Comparison of ENCODE assay signal across 13 cellular contexts in genomic region chr11:64814712-64815187, GRCh38. TPM values are rescaled to one million over a fixed set of nuclear protein-coding genes. Genes with fewer than 3 reads are reported as not detected.
DNase-seq lines count a peak whose midpoint lies in the region; ATAC-seq and TF ChIP-seq lines count a peak whose summit lies in the region.
"Had no signal": no experiment of that assay in that cellular context is flagged by ENCODE, and none has a peak within 500 bp of the region (broad histone marks: within the 10 kb centered on the region; RNA-seq: fewer than 3 reads in every experiment).

No MANE protein-coding gene starts in this region.

- H3K27ac ChIP-seq in osteoblast (ENCODE audit: low read depth, low read length): no peak overlapping the region
- H3K27ac ChIP-seq: SJCRH30, tibial nerve had no signal

- H4K20me1 ChIP-seq in osteoblast (ENCODE audit: insufficient read depth, low read length): no peaks in the 10 kb centered on the region

- H3K4me2 ChIP-seq in osteoblast (ENCODE audit: insufficient read depth, low read length): no peak overlapping the region

- TF ChIP-seq CTCF in osteoblast (IDR thresholded peaks at IDR 0.05; ENCODE audit: extremely low read depth, low read depth, low read length): no peak

- DNase-seq in osteoblast (ENCODE audit: insufficient read length, low spot score, missing footprints) (peak; percentile 62), Right ventricle myocardium inferior (ENCODE audit: missing footprints) (no peak), MG63 (no peak), NCI-H2227 (lab: John Stamatoyannopoulos, UW; ENCODE audit: unreplicated experiment) (no peak)
- DNase-seq: activated CD4-positive, alpha-beta T cell treated with anti-CD3 and anti-CD28 coated beads for 1 hour; central memory CD4-positive, alpha-beta T cell; NCI-H446 treated with DMSO at 0.1 percent for 48 hours; SJCRH30 had no signal

- H2AFZ ChIP-seq in osteoblast (ENCODE audit: low read length): no peak overlapping the region

- no peaks in the 10 kb centered on the region for H3K36me3 ChIP-seq in osteoblast (ENCODE audit: insufficient read depth, low read length)
- H3K36me3 ChIP-seq in MG63: no peaks in the 10 kb centered on the region
- H3K36me3 ChIP-seq: SJCRH30, tibial nerve had no signal

- H3K9me3 ChIP-seq in osteoblast (ENCODE audit: low read depth, low read length) (no peaks in the 10 kb centered on the region), MG63 (no peaks in the 10 kb centered on the region)
- H3K9me3 ChIP-seq: SJCRH30, tibial nerve had no signal

- peak; percentile 54 for ATAC-seq in GM18520 (IDR thresholded peaks at IDR 0.05; ENCODE audit: unreplicated experiment)
- ATAC-seq in GM21576 (IDR thresholded peaks at IDR 0.05; ENCODE audit: unreplicated experiment): peak; percentile 45
- ATAC-seq in HG03378 (IDR thresholded peaks at IDR 0.05; ENCODE audit: unreplicated experiment): peak; percentile 71
- ATAC-seq in Right ventricle myocardium inferior: no peak
- ATAC-seq: sciatic nerve had no signal

- H3K4me3 ChIP-seq in osteoblast (ENCODE audit: insufficient read depth, low read length) (no peak overlapping the region), MG63 (no peak overlapping the region)
- H3K4me3 ChIP-seq: SJCRH30, tibial nerve had no signal

- H3K27me3 ChIP-seq in osteoblast (ENCODE audit: insufficient read depth, low read length) (no peaks in the 10 kb centered on the region), MG63 (no peaks in the 10 kb centered on the region)
- H3K27me3 ChIP-seq: SJCRH30, tibial nerve had no signal

- peaks cover 3% of the 10 kb centered on the region for H3K79me2 ChIP-seq in osteoblast (ENCODE audit: insufficient read depth, low read length)

- intact Hi-C loops in Right ventricle myocardium inferior (cut with DNase I): no loop called here

- H3K4me1 ChIP-seq in osteoblast (ENCODE audit: insufficient read depth, low read length): peaks cover 3% of the 10 kb centered on the region
- H3K4me1 ChIP-seq: SJCRH30 had no signal

RNA-seq across cellular contexts. Expression of gene MEN1, which starts 4.4 kb away (rescaled TPM):
- 12.3 and 13.3 TPM in 2 replicates for total RNA-seq in osteoblast
- total RNA-seq in Right ventricle myocardium inferior: 8.4 TPM
- total RNA-seq in MG63 (2014; rRNA removed; shearing (Covaris generic); ENCODE audit: low replicate concordance): 9.2 and 13.3 TPM in 2 replicates

RNA-seq across cellular contexts. Expression of gene MAP4K2, which starts 11.7 kb away (rescaled TPM):
- 6.2 and 9.8 TPM in 2 replicates for total RNA-seq in osteoblast
- total RNA-seq in Right ventricle myocardium inferior: 11.3 TPM
- total RNA-seq in MG63 (2014; rRNA removed; shearing (Covaris generic); ENCODE audit: low replicate concordance): 6.2 and 14.8 TPM in 2 replicates

RNA-seq across cellular contexts. Expression of gene CDC42BPG, which starts 29.7 kb away (rescaled TPM):
- total RNA-seq in osteoblast (under 0.01 and 0.29 TPM in 2 replicates), Right ventricle myocardium inferior (0.16 TPM)
- total RNA-seq in MG63 (2014; rRNA removed; shearing (Covaris generic); ENCODE audit: low replicate concordance): 0.07 and 0.36 TPM in 2 replicates

RNA-seq across cellular contexts. Expression of gene SF1, which starts 36.4 kb away (rescaled TPM):
- total RNA-seq in osteoblast (114 and 130 TPM in 2 replicates), Right ventricle myocardium inferior (172 TPM)
- 70.1 and 72.2 TPM in 2 replicates for total RNA-seq in MG63 (2014; rRNA removed; shearing (Covaris generic); ENCODE audit: low replicate concordance)

RNA-seq across cellular contexts. Expression of gene PYGM, which starts 55.0 kb away (rescaled TPM):
- total RNA-seq in osteoblast: 0.29 and 0.36 TPM in 2 replicates
- total RNA-seq in Right ventricle myocardium inferior: 179 TPM
- total RNA-seq in MG63 (2014; rRNA removed; shearing (Covaris generic); ENCODE audit: low replicate concordance): not detected in 2 replicates
